ENCODE assay signal across 8 cellular contexts in genomic region chr12:52020539-52021336, GRCh38. TPM values are rescaled to one million over a fixed set of nuclear protein-coding genes. Genes with fewer than 3 reads are reported as not detected.
DNase-seq lines count a peak whose midpoint lies in the region; ATAC-seq, FAIRE-seq and TF ChIP-seq lines count a peak whose summit lies in the region.

No MANE protein-coding gene starts in this region.

- peak in 6 of 7 experiments; percentile 54 to 80 (median 70) for DNase-seq in CD8-positive, alpha-beta T cell
- DNase-seq in H7 (peak; percentile 92), NCI-H460 (ENCODE audit: extremely low read depth, low read depth) (peak; percentile 33), H1 (ENCODE audit: low read depth in 1 of 2, low spot score in 2 of 2) (peak; percentile 57 to 86), globus pallidus (ENCODE audit: low spot score) (no peak)
- peak; percentile 59 to 70 for DNase-seq in activated CD4-positive, alpha-beta T cell treated with anti-CD3 and anti-CD28 coated beads, Interleukin-2, amount 50 U/mL, for 48 hours

- no peaks in the 10 kb centered on the region for H3K79me1 ChIP-seq in H1 (ENCODE audit: low read depth, low read length)

- WGBS in H1 (ENCODE audit: extremely low coverage in 1 of 2, insufficient coverage in 1 of 2, insufficient read length in 1 of 2, insufficient replicate concordance in 2 of 2, low coverage in 1 of 2, low lambda C conversion rate in 2 of 2, missing lambda C conversion rate in 1 of 2), 2 experiments = 32% methylated on average over 9 of the region's 9 CpGs; no CpG with 5 or more reads in 1 of the 2 experiments

- peaks cover 6% of the 10 kb centered on the region for H3K36me3 Mint-ChIP-seq in CD8-positive, alpha-beta T cell

- peaks cover 38% of the 10 kb centered on the region for H3K4me1 Mint-ChIP-seq in CD8-positive, alpha-beta T cell (ENCODE audit: low read depth)

- H4K20me1 ChIP-seq in H1 (replicated peaks in 1 of 2; ENCODE audit: control insufficient read depth in 1 of 2, insufficient read depth in 2 of 2, low read length in 2 of 2) (no peaks in the 10 kb centered on the region), neural cell (ENCODE audit: insufficient read depth) (no peaks in the 10 kb centered on the region)

- no peaks in the 10 kb centered on the region for H3F3A ChIP-seq in neural cell (ENCODE audit: insufficient read depth, low read length, poor library complexity, severe bottlenecking)

- H2AK5ac ChIP-seq in H1 (ENCODE audit: low read depth, low read length) = 0 out of 2 replicates have a peak overlapping the region, but pooled peaks have one; percentile 24

- no peaks in the 10 kb centered on the region for H3K9me3 Mint-ChIP-seq in CD8-positive, alpha-beta T cell

- H4K8ac ChIP-seq in H1 (ENCODE audit: extremely low read depth, insufficient read depth, low read length) = no peak overlapping the region; the same call in 1 of the 2 replicates

- no peaks in the 10 kb centered on the region for H3K79me2 ChIP-seq in H1 (ENCODE audit: control insufficient read depth in 1 of 2, insufficient read depth in 2 of 2, low read length in 2 of 2)
- no peaks in the 10 kb centered on the region for H3K79me2 ChIP-seq in neural cell (replicated peaks; ENCODE audit: insufficient read depth, low read length)

- POLR2A ChIA-PET in CD8-positive, alpha-beta T cell (lab: Charles Lee) = interaction anchor here (1.0 to 8.5 kb wide), 4 partner anchors 12 to 28 kb away, joined by 3 to 92 read pairs (median 8); partner anchors contain the start of gene TAMALIN
- POLR2A ChIA-PET in H1 (lab: Charles Lee; ENCODE audit: partially characterized antibody) = interaction anchor here (1.1 to 13.1 kb wide), 7 partner anchors 8 to 60 kb away, joined by 3 to 82 read pairs (median 9); partner anchors contain the start of genes SMIM41 and TAMALIN

- TF ChIP-seq POLR2A in H1 (IDR thresholded peaks at IDR 0.05; ENCODE audit: control extremely low read depth in 1 of 2, low read depth in 2 of 2, low read length in 2 of 2) = no peak

- no peak overlapping the region for H2BK20ac ChIP-seq in H1 (ENCODE audit: low read length)

- no peak overlapping the region; the same call in 1 of the 2 replicates for H3K18ac ChIP-seq in H1 (ENCODE audit: extremely low read depth, low read length)

- H4K91ac ChIP-seq in H1 (replicated peaks; ENCODE audit: insufficient read length, low read length) = no peak overlapping the region

- peak; percentile 40 for ATAC-seq in CD8-positive, alpha-beta T cell
- ATAC-seq in HG03571 (IDR thresholded peaks at IDR 0.05; ENCODE audit: unreplicated experiment) = no peak

- H3K4me1 ChIP-seq in CD8-positive, alpha-beta T cell (ENCODE audit: insufficient read depth, low read length) = peaks cover 35% of the 10 kb centered on the region
- peaks cover 0 to 17% (median 5%) of the 10 kb centered on the region in 4 experiments; a peak in 6 of 7 replicates for H3K4me1 ChIP-seq in H1 (replicated peaks in 1 of 4; ENCODE audit: control insufficient read depth in 3 of 4, insufficient read depth in 4 of 4, low read length in 3 of 4)

- H2BK15ac ChIP-seq in H1 (ENCODE audit: low read length) = 0 out of 2 replicates have a peak overlapping the region, but pooled peaks have one; percentile 72

- H3K56ac ChIP-seq in H1 (replicated peaks; ENCODE audit: insufficient read length, low read depth, low read length) = no peak overlapping the region

- H3K9ac ChIP-seq in H1 (replicated peaks in 1 of 4; ENCODE audit: extremely low read depth in 1 of 4, low read depth in 3 of 4, low read length in 3 of 4) = no peak overlapping the region
- no peak overlapping the region for H3K9ac ChIP-seq in neural cell (ENCODE audit: low read length)

- H3K9me3 ChIP-seq in CD8-positive, alpha-beta T cell (ENCODE audit: low read length) = no peaks in the 10 kb centered on the region
- H3K9me3 ChIP-seq in H1 (ENCODE audit: insufficient read depth in 2 of 2, low read depth in 1 of 2, low read length in 1 of 2) (no peaks in the 10 kb centered on the region), neural cell (ENCODE audit: low read length) (no peaks in the 10 kb centered on the region)

- no peak overlapping the region for H3K4me3 ChIP-seq in CD8-positive, alpha-beta T cell (ENCODE audit: low read depth, low read length)
- H3K4me3 ChIP-seq in H7 (ENCODE audit: insufficient read depth, low read depth, low read length) = no peak overlapping the region
- H3K4me3 ChIP-seq in H1 (ENCODE audit: extremely low read depth in 1 of 4, insufficient read depth in 2 of 4, low read depth in 3 of 4, low read length in 4 of 4) = peak overlapping the region in 1 of 4 experiments; percentile 39; a peak in 2 of 8 replicates
- H3K4me3 ChIP-seq in neural cell (ENCODE audit: low read length) = no peak overlapping the region

- no peak overlapping the region for H3K14ac ChIP-seq in H1 (ENCODE audit: insufficient read length)

- H3K36me3 ChIP-seq in CD8-positive, alpha-beta T cell (ENCODE audit: insufficient read depth, low read length) = no peaks in the 10 kb centered on the region
- H3K36me3 ChIP-seq in H7 (replicated peaks; ENCODE audit: control insufficient read depth, insufficient read depth, low read length) (no peaks in the 10 kb centered on the region), H1 (ENCODE audit: control insufficient read depth in 2 of 4, insufficient read depth in 4 of 4, low read length in 3 of 4) (no peaks in the 10 kb centered on the region), neural cell (ENCODE audit: insufficient read depth, low read length) (no peaks in the 10 kb centered on the region)

- TF ChIP-seq EP300 in H1 (IDR thresholded peaks at IDR 0.05; ENCODE audit: borderline replicate concordance in 1 of 2, low read depth in 2 of 2, low read length in 2 of 2) (no peak), neural cell (conservative IDR thresholded peaks at IDR 0.05; ENCODE audit: poor library complexity, severe bottlenecking) (no peak)

- peaks cover 7% of the 10 kb centered on the region for H3K23me2 ChIP-seq in H1 (ENCODE audit: low read depth, low read length)

- H3K27me3 ChIP-seq in CD8-positive, alpha-beta T cell (ENCODE audit: insufficient read depth, low read length) = no peaks in the 10 kb centered on the region
- peaks cover 39% of the 10 kb centered on the region for H3K27me3 ChIP-seq in H7 (ENCODE audit: control insufficient read depth, insufficient read depth, low read length)
- peaks cover 2 to 39% (median 21%) of the 10 kb centered on the region in 4 experiments for H3K27me3 ChIP-seq in H1 (replicated peaks in 1 of 4; ENCODE audit: control insufficient read depth in 3 of 4, extremely low read depth in 1 of 4, insufficient read depth in 3 of 4, low read length in 3 of 4)
- H3K27me3 ChIP-seq in neural cell (ENCODE audit: insufficient read depth, low read depth, low read length) = peaks cover 17% of the 10 kb centered on the region

- CTCF ChIA-PET in CD8-positive, alpha-beta T cell (lab: Charles Lee) = interaction anchor here (1.1 to 55.1 kb wide), 10 partner anchors 5 to 98 kb away, joined by 3 to 1615 read pairs (median 6); partner anchors contain the start of genes ATG101, SMIM41 and TAMALIN
- CTCF ChIA-PET in H1 (lab: Charles Lee; ENCODE audit: partially characterized antibody) = interaction anchor here (0.5 to 22.7 kb wide), 25 partner anchors 10 to 816 kb away, joined by 3 to 1249 read pairs (median 5); partner anchors contain the start of genes ATG101, NR4A1, SMIM41 and TAMALIN

- no peak overlapping the region for H3K4ac ChIP-seq in H1 (replicated peaks; ENCODE audit: insufficient read length, low read depth, low read length)

- no peak overlapping the region for H3K23ac ChIP-seq in H1 (ENCODE audit: insufficient read length)

- no peak overlapping the region for H4K5ac ChIP-seq in H1 (ENCODE audit: insufficient read length, low read depth, low read length)

- no peak overlapping the region for H3K27ac ChIP-seq in CD8-positive, alpha-beta T cell (ENCODE audit: low read depth, low read length)
- H3K27ac ChIP-seq in H1 (ENCODE audit: low read depth, low read length) = no peak overlapping the region
- no peak overlapping the region for H3K27ac ChIP-seq in neural cell (ENCODE audit: low read length)

- no peaks in the 10 kb centered on the region for H3K27me3 Mint-ChIP-seq in CD8-positive, alpha-beta T cell (ENCODE audit: low read depth)

- TF ChIP-seq CTCF in CD8-positive, alpha-beta T cell (IDR thresholded peaks at IDR 0.05) = peak; percentile 75
- peak; percentile 90 to 93 (median 92) for TF ChIP-seq CTCF in H1 (IDR thresholded peaks at IDR 0.05; ENCODE audit: control extremely low read depth in 1 of 3, insufficient read depth in 1 of 3, low read depth in 1 of 3, low read length in 3 of 3)
- peak; percentile 39 for TF ChIP-seq CTCF in neural cell (IDR thresholded peaks at IDR 0.05; ENCODE audit: poor library complexity, severe bottlenecking)

- H3K27ac Mint-ChIP-seq in CD8-positive, alpha-beta T cell = no peak overlapping the region

- peak overlapping the region; percentile 11 for H3K4me3 Mint-ChIP-seq in CD8-positive, alpha-beta T cell

- peak; percentile 28 for FAIRE-seq in H1 (lab: Jason Lieb, UNC)

- H2BK5ac ChIP-seq in H1 (ENCODE audit: low read depth, low read length) = no peak overlapping the region

- intact Hi-C loops in CD8-positive, alpha-beta T cell (cut with DNase I, micrococcal nuclease) = loop anchor here in 1 of 2 experiments (1.0 kb wide), 2 partner anchors 16 to 27 kb away; no protein-coding TSS in a partner anchor

- H2AFZ ChIP-seq in H1 (ENCODE audit: low read length) (0 out of 2 replicates have a peak overlapping the region, but pooled peaks have one; percentile 27), neural cell (ENCODE audit: low read depth, low read length) (no peak overlapping the region)

- TF ChIP-seq RAD21 in H1 (IDR thresholded peaks at IDR 0.05 in 1 of 2, conservative IDR thresholded peaks at IDR 0.05 in 1 of 2; ENCODE audit: low read depth in 2 of 2, low read length in 2 of 2) = peak; percentile 89 to 90
- peak; percentile 17 for TF ChIP-seq RAD21 in neural cell (conservative IDR thresholded peaks at IDR 0.05)

- H2BK120ac ChIP-seq in H1 (replicated peaks; ENCODE audit: low read depth, low read length) = no peak overlapping the region

- no peaks in the 10 kb centered on the region for H3K9me2 ChIP-seq in neural cell (ENCODE audit: insufficient read depth, low read length)

- H3K4me2 ChIP-seq in H1 (ENCODE audit: insufficient read depth in 1 of 2, low read depth in 2 of 2, low read length in 2 of 2) (peak overlapping the region; percentile 44 to 49; a peak in 3 of 4 replicates), neural cell (ENCODE audit: low read length) (no peak overlapping the region)

- 0 out of 2 replicates have a peak overlapping the region, but pooled peaks have one; percentile 27 for H2BK12ac ChIP-seq in H1 (ENCODE audit: low read depth, low read length)

RNA-seq across cellular contexts. Expression of gene TAMALIN, which starts 14.0 kb away (rescaled TPM):
- total RNA-seq in CD8-positive, alpha-beta T cell = 100 to 1,000 TPM; 603 to 632 TPM
- total RNA-seq in H7 (2014; rRNA removed; shearing (Covaris generic)) = 2.2 and 3.6 TPM in 2 replicates
- total RNA-seq in NCI-H460 (2014; rRNA removed; shearing (Covaris generic)) = 0.32 TPM in 1 of 2 replicates, not detected in the other
- polyA plus RNA-seq in NCI-H460 (2014; cell fraction: nucleus; rRNA removed) = 1.1 and 1.4 TPM in 2 replicates
- total RNA-seq in H1 (2021; fragmentation: NEBNext Ultra II Directional; extraction: Animal tissue kit (Norgen Biotek cat#: 25700)) = 4.1 and 4.9 TPM in 2 replicates
- 2.6 and 3.2 TPM in 2 replicates for polyA plus RNA-seq in H1 (2011; rRNA removed)
- polyA plus RNA-seq in H1 (2011; cell fraction: cytosol; rRNA removed) = 3.5 TPM
- polyA plus RNA-seq in H1 (2011; cell fraction: nucleus; rRNA removed) = 4.6 TPM
- polyA plus RNA-seq in H1 (2012, experiment 1 of 2) = 3.1 to 5.3 TPM (median 5.1 TPM) in 4 replicates
- 7.8 TPM for polyA plus RNA-seq in H1 (2012, experiment 2 of 2)
- polyA plus RNA-seq in H1 (2013, experiment 1 of 2) = 2.1 TPM
- 2.2 TPM for polyA plus RNA-seq in H1 (2013, experiment 2 of 2)
- 2.1 and 5.8 TPM in 2 replicates for polyA minus RNA-seq in H1 (2011; rRNA and poly(A)+ RNA removed)
- 4.4 TPM for polyA minus RNA-seq in H1 (2011; cell fraction: cytosol; rRNA and poly(A)+ RNA removed)
- polyA minus RNA-seq in H1 (2011; cell fraction: nucleus; rRNA and poly(A)+ RNA removed) = 6.3 TPM
- 5.4 and 6.1 TPM in 2 replicates for polyA plus RNA-seq in neural cell
- 2.2 and 2.4 TPM in 2 replicates for polyA minus RNA-seq in neural cell

RNA-seq across cellular contexts. Expression of gene NR4A1, which starts 30.5 kb away (rescaled TPM):
- total RNA-seq in CD8-positive, alpha-beta T cell = 10 to 100 TPM; 59.7 to 60.0 TPM
- 11.8 and 29.6 TPM in 2 replicates for total RNA-seq in H7 (2014; rRNA removed; shearing (Covaris generic))
- 92.3 and 94.6 TPM in 2 replicates for total RNA-seq in NCI-H460 (2014; rRNA removed; shearing (Covaris generic))
- 52.6 and 61.4 TPM in 2 replicates for polyA plus RNA-seq in NCI-H460 (2014; cell fraction: nucleus; rRNA removed)
- 18.7 and 19.3 TPM in 2 replicates for total RNA-seq in H1 (2021; fragmentation: NEBNext Ultra II Directional; extraction: Animal tissue kit (Norgen Biotek cat#: 25700))
- polyA plus RNA-seq in H1 (2011; rRNA removed) = 23.3 and 36.0 TPM in 2 replicates
- polyA plus RNA-seq in H1 (2011; cell fraction: cytosol; rRNA removed) = 17.3 TPM
- polyA plus RNA-seq in H1 (2011; cell fraction: nucleus; rRNA removed) = 42.1 TPM
- polyA plus RNA-seq in H1 (2012, experiment 1 of 2) = 13.7 to 17.2 TPM (median 14.8 TPM) in 4 replicates
- 12.5 TPM for polyA plus RNA-seq in H1 (2012, experiment 2 of 2)
- polyA plus RNA-seq in H1 (2013, experiment 1 of 2) = 19.7 TPM
- polyA plus RNA-seq in H1 (2013, experiment 2 of 2) = 19.0 TPM
- polyA minus RNA-seq in H1 (2011; rRNA and poly(A)+ RNA removed) = 5.1 and 8.0 TPM in 2 replicates
- polyA minus RNA-seq in H1 (2011; cell fraction: cytosol; rRNA and poly(A)+ RNA removed) = 14.5 TPM
- polyA minus RNA-seq in H1 (2011; cell fraction: nucleus; rRNA and poly(A)+ RNA removed) = 11.1 TPM
- 3.4 and 6.1 TPM in 2 replicates for polyA plus RNA-seq in neural cell
- 5.0 and 7.3 TPM in 2 replicates for polyA minus RNA-seq in neural cell

RNA-seq across cellular contexts. Expression of gene ATG101, which starts 49.0 kb away (rescaled TPM):
- total RNA-seq in CD8-positive, alpha-beta T cell = 10 to 100 TPM; 19.1 to 19.3 TPM
- total RNA-seq in H7 (2014; rRNA removed; shearing (Covaris generic)) = 67.3 and 75.7 TPM in 2 replicates
- total RNA-seq in NCI-H460 (2014; rRNA removed; shearing (Covaris generic)) = 92.1 and 96.9 TPM in 2 replicates
- 70.6 and 87.2 TPM in 2 replicates for polyA plus RNA-seq in NCI-H460 (2014; cell fraction: nucleus; rRNA removed)
- total RNA-seq in H1 (2021; fragmentation: NEBNext Ultra II Directional; extraction: Animal tissue kit (Norgen Biotek cat#: 25700)) = 48.9 and 49.8 TPM in 2 replicates
- polyA plus RNA-seq in H1 (2011; rRNA removed) = 55.9 and 64.9 TPM in 2 replicates
- 105 TPM for polyA plus RNA-seq in H1 (2011; cell fraction: cytosol; rRNA removed)
- 55.5 TPM for polyA plus RNA-seq in H1 (2011; cell fraction: nucleus; rRNA removed)
- 46.4 to 65.2 TPM (median 63.9 TPM) in 4 replicates for polyA plus RNA-seq in H1 (2012, experiment 1 of 2)
- polyA plus RNA-seq in H1 (2012, experiment 2 of 2) = 60.3 TPM
- 25.2 TPM for polyA plus RNA-seq in H1 (2013, experiment 1 of 2)
- 27.1 TPM for polyA plus RNA-seq in H1 (2013, experiment 2 of 2)
- polyA minus RNA-seq in H1 (2011; rRNA and poly(A)+ RNA removed) = 44.4 and 61.4 TPM in 2 replicates
- 20.8 TPM for polyA minus RNA-seq in H1 (2011; cell fraction: cytosol; rRNA and poly(A)+ RNA removed)
- 15.7 TPM for polyA minus RNA-seq in H1 (2011; cell fraction: nucleus; rRNA and poly(A)+ RNA removed)
- polyA plus RNA-seq in neural cell = 53.9 and 55.6 TPM in 2 replicates
- 32.5 and 40.2 TPM in 2 replicates for polyA minus RNA-seq in neural cell

RNA-seq across cellular contexts. Expression of gene SMIM41, which starts 58.8 kb away (rescaled TPM):
- under 1 TPM in 1 of 2 experiments, not detected in 1; 0.22 TPM for total RNA-seq in CD8-positive, alpha-beta T cell
- not detected in 2 replicates for total RNA-seq in H7 (2014; rRNA removed; shearing (Covaris generic))
- 0.12 TPM in 1 of 2 replicates, not detected in the other for total RNA-seq in NCI-H460 (2014; rRNA removed; shearing (Covaris generic))
- not detected in 2 replicates for polyA plus RNA-seq in NCI-H460 (2014; cell fraction: nucleus; rRNA removed)
- 0.28 and 0.31 TPM in 2 replicates for total RNA-seq in H1 (2021; fragmentation: NEBNext Ultra II Directional; extraction: Animal tissue kit (Norgen Biotek cat#: 25700))
- polyA plus RNA-seq in H1 (2011; rRNA removed) = 0.91 and 0.98 TPM in 2 replicates
- 0.66 TPM for polyA plus RNA-seq in H1 (2011; cell fraction: cytosol; rRNA removed)
- polyA plus RNA-seq in H1 (2011; cell fraction: nucleus; rRNA removed) = 0.74 TPM
- 0.20 to 0.56 TPM (median 0.46 TPM) in 3 of 4 replicates, not detected in the other for polyA plus RNA-seq in H1 (2012, experiment 1 of 2)
- 0.42 TPM for polyA plus RNA-seq in H1 (2012, experiment 2 of 2)
- polyA plus RNA-seq in H1 (2013, experiment 1 of 2) = 0.08 TPM
- polyA plus RNA-seq in H1 (2013, experiment 2 of 2) = 0.07 TPM
- 0.54 TPM in 1 of 2 replicates, not detected in the other for polyA minus RNA-seq in H1 (2011; rRNA and poly(A)+ RNA removed)
- polyA minus RNA-seq in H1 (2011; cell fraction: cytosol; rRNA and poly(A)+ RNA removed) = not detected
- 0.70 TPM for polyA minus RNA-seq in H1 (2011; cell fraction: nucleus; rRNA and poly(A)+ RNA removed)
- polyA plus RNA-seq in neural cell = not detected in 2 replicates
- polyA minus RNA-seq in neural cell = not detected in 2 replicates

Comparison
In these comparisons a context has a peak if more than half of its experiments do, and no peak if none do; other contexts are left out.
1. CTCF ChIP-seq: peak in every context shown above with its lines; median percentile 92 in H1; 75 in CD8-positive, alpha-beta T cell; 39 in neural cell.
2. RNA of gene TAMALIN, which starts 14.0 kb away (total RNA-seq): 603 to 632 TPM in CD8-positive, alpha-beta T cell; 4.1 to 4.9 TPM in H1, 2.2 to 3.6 TPM in H7 and 0.32 TPM in NCI-H460; every median in the first group is over 100 times any median in the second.